ENCODE assay signal across 24 cellular contexts in the genomic region with DNA sequence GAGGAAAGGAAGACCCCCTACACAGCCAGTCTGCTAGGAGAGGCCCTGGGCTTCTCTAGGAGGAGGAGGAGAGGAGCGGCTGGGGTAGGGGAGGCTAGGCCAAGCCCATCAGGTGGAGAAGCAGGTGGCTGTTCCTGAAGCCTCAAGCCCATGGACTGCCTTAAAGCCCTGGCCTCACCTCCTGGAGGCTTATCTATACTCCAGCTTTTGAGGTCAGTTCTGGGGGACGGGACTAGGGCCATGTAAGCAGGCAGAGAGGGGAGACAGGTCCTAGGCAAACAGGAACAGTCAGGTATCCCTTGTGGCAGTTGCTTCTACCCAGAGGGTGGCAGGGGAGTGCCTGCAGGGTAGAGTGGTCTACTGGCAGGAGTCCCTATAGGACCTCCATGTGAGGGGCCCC.
"Had no signal": no experiment of that assay in that cellular context is flagged by ENCODE, and none has a peak within 500 bp of the region (broad histone marks: within the 10 kb centered on the region; RNA-seq: fewer than 3 reads in every experiment).

No MANE protein-coding gene starts in this region.

- H3K27ac ChIP-seq: brain microvascular endothelial cell, epithelial cell of prostate had no signal

- H3K27me3 Mint-ChIP-seq: activated CD4-positive, alpha-beta memory T cell treated with anti-CD3 and anti-CD28 coated beads, Interleukin-2, amount 10 ng/mL, durations not matched to agents 7 days and 5 days; activated CD4-positive, alpha-beta T cell treated with anti-CD3 and anti-CD28 coated beads for 36 hours; activated CD4-positive, alpha-beta T cell treated with anti-CD3 and anti-CD28 coated beads, Interleukin-2, amount 10 ng/mL, durations not matched to agents 24 days and 14 days; activated naive CD8-positive, alpha-beta T cell; activated T-helper 17 cell treated with anti-CD3 and anti-CD28 coated beads, Interleukin-2, amount 50 U/mL, for 72 hours; central memory CD8-positive, alpha-beta T cell; T-helper 17 cell had no signal

- H3K4me1 Mint-ChIP-seq: activated CD4-positive, alpha-beta memory T cell treated with anti-CD3 and anti-CD28 coated beads, Interleukin-2, amount 10 ng/mL, durations not matched to agents 7 days and 5 days; activated CD4-positive, alpha-beta T cell treated with anti-CD3 and anti-CD28 coated beads, Interleukin-2, amount 10 ng/mL, durations not matched to agents 24 days and 14 days; activated T-helper 17 cell treated with anti-CD3 and anti-CD28 coated beads, Interleukin-2, amount 50 U/mL, for 72 hours had no signal

- H3K27ac Mint-ChIP-seq: activated CD4-positive, alpha-beta memory T cell treated with anti-CD3 and anti-CD28 coated beads, Interleukin-2, amount 10 ng/mL, durations not matched to agents 7 days and 5 days; activated CD4-positive, alpha-beta T cell treated with anti-CD3 and anti-CD28 coated beads for 36 hours; activated CD4-positive, alpha-beta T cell treated with anti-CD3 and anti-CD28 coated beads, Interleukin-2, amount 10 ng/mL, durations not matched to agents 24 days and 14 days; activated naive CD8-positive, alpha-beta T cell; activated T-helper 17 cell treated with anti-CD3 and anti-CD28 coated beads, Interleukin-2, amount 50 U/mL, for 72 hours; T-helper 17 cell; T-helper 2 cell treated with Interferon-gamma antibody and Interleukin-4, amounts not matched to agents 5 μg/mL and 100 μg/mL, for 36 hours had no signal

- ATAC-seq: activated CD4-positive, alpha-beta T cell treated with anti-CD3 and anti-CD28 coated beads for 36 hours; activated T-cell treated with anti-CD3 and anti-CD28 coated beads, Interleukin-2, amount 50 U/mL, for 4 hours; activated T-helper 17 cell treated with anti-CD3 and anti-CD28 coated beads, Interleukin-2, amount 50 U/mL, for 72 hours; SK-N-SH treated with all-trans-retinoic acid at 6 μM for 48 hours; T-helper 17 cell had no signal

- H3K4me3 Mint-ChIP-seq: activated CD4-positive, alpha-beta memory T cell treated with anti-CD3 and anti-CD28 coated beads, Interleukin-2, amount 10 ng/mL, durations not matched to agents 7 days and 5 days; activated CD4-positive, alpha-beta T cell treated with anti-CD3 and anti-CD28 coated beads for 36 hours; activated CD4-positive, alpha-beta T cell treated with anti-CD3 and anti-CD28 coated beads, Interleukin-2, amount 10 ng/mL, durations not matched to agents 24 days and 14 days; activated naive CD8-positive, alpha-beta T cell; activated T-cell treated with anti-CD3 and anti-CD28 coated beads, Interleukin-2, amount 50 U/mL, for 4 hours; activated T-helper 17 cell treated with anti-CD3 and anti-CD28 coated beads, Interleukin-2, amount 50 U/mL, for 72 hours; central memory CD8-positive, alpha-beta T cell; T-helper 17 cell; T-helper 2 cell treated with Interferon-gamma antibody and Interleukin-4, amounts not matched to agents 5 μg/mL and 100 μg/mL, for 36 hours had no signal

- H3K9me3 Mint-ChIP-seq: activated CD4-positive, alpha-beta memory T cell treated with anti-CD3 and anti-CD28 coated beads, Interleukin-2, amount 10 ng/mL, durations not matched to agents 7 days and 5 days; activated CD4-positive, alpha-beta T cell treated with anti-CD3 and anti-CD28 coated beads, Interleukin-2, amount 10 ng/mL, durations not matched to agents 24 days and 14 days; activated T-cell treated with anti-CD3 and anti-CD28 coated beads, Interleukin-2, amount 50 U/mL, for 4 hours; activated T-helper 17 cell treated with anti-CD3 and anti-CD28 coated beads, Interleukin-2, amount 50 U/mL, for 72 hours; central memory CD8-positive, alpha-beta T cell; T-helper 2 cell treated with Interferon-gamma antibody and Interleukin-4, amounts not matched to agents 5 μg/mL and 100 μg/mL, for 36 hours had no signal

- DNase-seq: activated CD4-positive, alpha-beta memory T cell treated with anti-CD3 and anti-CD28 coated beads, Interleukin-2, amount 10 ng/mL, durations not matched to agents 7 days and 5 days; activated CD4-positive, alpha-beta T cell treated with anti-CD3 and anti-CD28 coated beads for 36 hours; activated CD4-positive, alpha-beta T cell treated with anti-CD3 and anti-CD28 coated beads, Interleukin-2, amount 10 ng/mL, durations not matched to agents 24 days and 14 days; activated CD4-positive, CD25-positive, alpha-beta regulatory T cell; activated CD4-positive, CD25-positive, alpha-beta regulatory T cell treated with anti-CD3 and anti-CD28 coated beads, Interleukin-2, amount 50 U/mL, for 72 hours; activated effector memory CD4-positive, alpha-beta T cell treated with Interleukin-2 at 50 U/mL for 16 hours; activated gamma-delta T cell treated with Interleukin-2 at 50 U/mL for 16 hours; activated naive CD4-positive, alpha-beta T cell treated with anti-CD3 and anti-CD28 coated beads, Interleukin-2, amount 50 U/mL, for 16 hours; activated naive CD4-positive, alpha-beta T cell treated with Interleukin-2 at 50 U/mL for 16 hours; activated T-cell treated with anti-CD3 and anti-CD28 coated beads, Interleukin-2, amount 50 U/mL, for 4 hours; amniotic stem cell; anterior cingulate cortex; brain microvascular endothelial cell; effector CD8-positive, alpha-beta T cell; foreskin fibroblast; T-helper 1 cell; T-helper 17 cell; T1000 had no signal

- H3K36me3 Mint-ChIP-seq: activated naive CD8-positive, alpha-beta T cell had no signal

- H3K36me3 ChIP-seq: brain microvascular endothelial cell had no signal
